24 cellular contexts compared by ENCODE assay signal in the genomic region with DNA sequence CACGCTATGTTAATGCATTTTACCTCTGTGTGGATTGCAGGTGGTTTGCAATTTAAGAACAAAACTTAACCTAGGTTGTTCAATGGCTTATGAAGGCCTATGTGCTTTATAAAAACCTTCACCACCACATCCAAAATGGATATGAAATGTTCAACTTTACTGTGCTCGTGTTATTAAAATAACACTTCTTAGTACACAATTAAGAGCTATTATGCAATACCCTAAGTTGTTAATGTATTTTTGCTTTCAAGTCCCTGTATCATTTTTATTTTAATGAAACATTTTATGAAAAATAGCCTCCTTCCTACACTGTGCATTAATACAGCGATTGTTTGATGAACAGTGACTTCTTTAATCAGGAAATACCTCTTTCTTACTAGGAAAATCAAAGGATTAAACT. TPM values are rescaled to one million over a fixed set of nuclear protein-coding genes. Genes with fewer than 3 reads are reported as not detected.
DNase-seq lines count a peak whose midpoint lies in the region; ATAC-seq, FAIRE-seq and TF ChIP-seq lines count a peak whose summit lies in the region.
"Had no signal": no experiment of that assay in that cellular context is flagged by ENCODE, and none has a peak within 500 bp of the region (broad histone marks: within the 10 kb centered on the region; RNA-seq: fewer than 3 reads in every experiment).

No MANE protein-coding gene starts in this region.

- POLR2A ChIA-PET in HepG2 (lab: Yijun Ruan, JAX) (no interaction called here), K562 (lab: Yijun Ruan, JAX) (no interaction called here)

- H3K9me3 ChIP-seq in HepG2 (ENCODE audit: low read length) (peaks cover 2% of the 10 kb centered on the region), right lobe of liver (no peaks in the 10 kb centered on the region), K562 (replicated peaks; ENCODE audit: control insufficient read depth, insufficient read depth, low read depth, low read length) (no peaks in the 10 kb centered on the region), iPS-20b (ENCODE audit: insufficient read depth, low read depth, low read length) (no peaks in the 10 kb centered on the region)
- H3K9me3 ChIP-seq: BLaER1 had no signal

- BruUV-seq in HepG2 (replicated peaks; lab: Mats Ljungman, UMichigan) = no TSS peak
- BruUV-seq in K562 (replicated peaks; lab: Mats Ljungman, UMichigan) = no TSS peak

- TF ChIP-seq RAD21 in HepG2 (CRISPR knock-in tag; IDR thresholded peaks at IDR 0.05) (no peak), K562 (CRISPR knock-in tag; conservative IDR thresholded peaks at IDR 0.05 in 1 of 2, IDR thresholded peaks at IDR 0.05 in 1 of 2) (no peak)

- in situ Hi-C loops in HepG2 (cut with HindIII; ENCODE audit: extremely low pct_ligation_motif_present, low pct_unique_long_range_greater_than_20kb) = no loop called here
- in situ Hi-C loops in K562 (cut with MboI) = loop anchor here (25.0 kb wide), 3 partner anchors 677 to 1777 kb away; no protein-coding TSS in a partner anchor

- H3K9ac ChIP-seq in HepG2 (ENCODE audit: insufficient read depth, low read depth, low read length) (no peak overlapping the region), K562 (ENCODE audit: insufficient read depth in 1 of 2, low read depth in 2 of 2, low read length in 2 of 2) (no peak overlapping the region), iPS-20b (ENCODE audit: low read depth, low read length) (no peak overlapping the region)
- H3K9ac ChIP-seq: BLaER1 had no signal

- TF ChIP-seq CTCF in HepG2 (CRISPR knock-in tag; IDR thresholded peaks at IDR 0.05) (no peak), right lobe of liver (IDR thresholded peaks at IDR 0.05) (no peak), LNCaP clone FGC (IDR thresholded peaks at IDR 0.05; ENCODE audit: control insufficient read depth, extremely low read depth, insufficient read depth) (no peak), K562 (IDR thresholded peaks at IDR 0.05 in 2 of 3, conservative IDR thresholded peaks at IDR 0.05 in 1 of 3; ENCODE audit: insufficient read depth in 2 of 3, low read depth in 1 of 3, low read length in 3 of 3) (no peak), GM20000 (IDR thresholded peaks at IDR 0.05; ENCODE audit: extremely low read depth, missing control alignments) (no peak)

- H3K27me3 ChIP-seq in HepG2 (ENCODE audit: control insufficient read depth in 1 of 2, insufficient read depth in 2 of 2, low read length in 2 of 2) (no peaks in the 10 kb centered on the region), right lobe of liver (no peaks in the 10 kb centered on the region), K562 (ENCODE audit: control insufficient read depth in 2 of 2, insufficient read depth in 2 of 2, low read length in 2 of 2) (no peaks in the 10 kb centered on the region), iPS-20b (ENCODE audit: insufficient read depth, low read length) (no peaks in the 10 kb centered on the region)
- H3K27me3 ChIP-seq: BLaER1 had no signal

- no peak for ATAC-seq in HepG2
- no peak for ATAC-seq in right lobe of liver
- ATAC-seq in K562 = no peak
- ATAC-seq in HG03108 (IDR thresholded peaks at IDR 0.05; ENCODE audit: unreplicated experiment) = no peak
- ATAC-seq: HCT116 had no signal

- FAIRE-seq in HepG2 (lab: Jason Lieb, UNC) (no peak), K562 (lab: Jason Lieb, UNC) (no peak)
- FAIRE-seq: A204.1, D721Med, GM12891, GM18507 had no signal

- H3K79me2 ChIP-seq in HepG2 (ENCODE audit: insufficient read depth, low read length) = no peaks in the 10 kb centered on the region
- no peaks in the 10 kb centered on the region for H3K79me2 ChIP-seq in K562 (ENCODE audit: control insufficient read depth, insufficient read depth, low read length)

- H4K20me1 ChIP-seq in HepG2 (ENCODE audit: insufficient read depth, low read length) (no peaks in the 10 kb centered on the region), K562 (replicated peaks; ENCODE audit: control insufficient read depth, insufficient read depth, low read length) (no peaks in the 10 kb centered on the region)
- H4K20me1 ChIP-seq: BLaER1 had no signal

- H3K4me3 ChIP-seq in HepG2 (replicated peaks in 1 of 3; ENCODE audit: insufficient read depth in 1 of 3, low read depth in 2 of 3, low read length in 3 of 3) (no peak overlapping the region), right lobe of liver (no peak overlapping the region), LNCaP clone FGC (ENCODE audit: low read depth, low read length) (peak overlapping the region; percentile 36; the same call in 1 of the 2 replicates), K562 (no peak overlapping the region), iPS-20b (ENCODE audit: low read length) (peak overlapping the region; percentile 18; the same call in 1 of the 2 replicates)
- H3K4me3 ChIP-seq: BLaER1 had no signal

- intact Hi-C loops in HepG2 (cut with micrococcal nuclease; ENCODE audit: unreplicated experiment) = no loop called here
- intact Hi-C loops in right lobe of liver (cut with DNase I) = no loop called here
- intact Hi-C loops in K562 (cut with micrococcal nuclease) = no loop called here
- intact Hi-C loops in posterior cingulate gyrus (cut with DNase I) = no loop called here

- no peak overlapping the region for H3K27ac ChIP-seq in HepG2 (ENCODE audit: extremely low read length, insufficient read depth, low read length)
- H3K27ac ChIP-seq in right lobe of liver = no peak overlapping the region
- H3K27ac ChIP-seq in K562 (ENCODE audit: extremely low read depth, low read depth, low read length) = no peak overlapping the region
- no peak overlapping the region for H3K27ac ChIP-seq in iPS-20b (ENCODE audit: low read length)
- H3K27ac ChIP-seq: 22Rv1, BLaER1 had no signal

- TF ChIP-seq EP300 in HepG2 (IDR thresholded peaks at IDR 0.05; ENCODE audit: low read depth in 2 of 2, low read length in 2 of 2) (no peak), HepG2 (CRISPR knock-in tag; IDR thresholded peaks at IDR 0.05; ENCODE audit: borderline replicate concordance) (no peak), K562 (IDR thresholded peaks at IDR 0.05; ENCODE audit: low read length) (no peak)

- DNase-seq in HepG2 (ENCODE audit: low spot score) = no peak
- DNase-seq in right lobe of liver = no peak
- DNase-seq in LNCaP clone FGC (ENCODE audit: low read depth) = no peak
- DNase-seq in K562 (ENCODE audit: extremely low read depth in 1 of 4, low spot score in 3 of 4) = no peak
- DNase-seq in GM20000 (ENCODE audit: low spot score) = no peak
- DNase-seq in posterior cingulate gyrus = no peak
- DNase-seq: CD4-positive, alpha-beta T cell; CD8-positive, alpha-beta memory T cell; DMS 273 treated with DMSO at 0.1 percent for 48 hours; DMS79; EL; GF-D8; H9 had no signal

- TF ChIP-seq POLR2A in HepG2 (IDR thresholded peaks at IDR 0.05; ENCODE audit: insufficient read depth in 1 of 2, low read depth in 2 of 2, low read length in 2 of 2) (no peak), right lobe of liver (IDR thresholded peaks at IDR 0.05) (no peak), K562 (conservative IDR thresholded peaks at IDR 0.05) (no peak)

- no peaks in the 10 kb centered on the region for H3K36me3 ChIP-seq in HepG2 (replicated peaks in 1 of 2; ENCODE audit: control insufficient read depth in 1 of 2, insufficient read depth in 2 of 2, low read length in 2 of 2)
- H3K36me3 ChIP-seq in right lobe of liver = no peaks in the 10 kb centered on the region
- H3K36me3 ChIP-seq in K562 (ENCODE audit: control insufficient read depth, insufficient read depth, low read length) = no peaks in the 10 kb centered on the region
- H3K36me3 ChIP-seq in iPS-20b (ENCODE audit: insufficient read depth, low read depth, low read length) = no peaks in the 10 kb centered on the region
- H3K36me3 ChIP-seq: BLaER1 had no signal

- H3K4me1 ChIP-seq in HepG2 (ENCODE audit: insufficient read depth, low read length) (no peaks in the 10 kb centered on the region), right lobe of liver (no peaks in the 10 kb centered on the region), K562 (replicated peaks in 1 of 2; ENCODE audit: control insufficient read depth in 2 of 2, insufficient read depth in 2 of 2, low read length in 2 of 2) (no peaks in the 10 kb centered on the region), iPS-20b (ENCODE audit: insufficient read depth, low read length) (peaks cover 14% of the 10 kb centered on the region; the same call in 1 of the 2 replicates)
- H3K4me1 ChIP-seq: BLaER1 had no signal

- H2AFZ ChIP-seq in HepG2 (ENCODE audit: low read length) (no peak overlapping the region), K562 (ENCODE audit: low read depth, low read length) (no peak overlapping the region)

- H3K4me2 ChIP-seq in HepG2 (ENCODE audit: low read depth, low read length) = no peak overlapping the region
- H3K4me2 ChIP-seq in K562 (ENCODE audit: insufficient read depth, low read length) = no peak overlapping the region
- H3K4me2 ChIP-seq: BLaER1 had no signal

- WGBS in HepG2 (ENCODE audit: low lambda C conversion rate) = under 1% methylated on average over 3 of the region's 3 CpGs
- WGBS in right lobe of liver (ENCODE audit: insufficient coverage, low coverage, low lambda C conversion rate, missing lambda C conversion rate) = 29% methylated on average over 3 of the region's 3 CpGs
- WGBS in K562 (ENCODE audit: insufficient coverage, low coverage, missing lambda C conversion rate) = 3% methylated on average over 3 of the region's 3 CpGs

- no peaks in the 10 kb centered on the region for H3K9me1 ChIP-seq in K562 (ENCODE audit: control insufficient read depth, insufficient read depth, low read length)

- CTCF ChIA-PET in HepG2 (lab: Yijun Ruan, JAX; ENCODE audit: low intra/inter-chr PET ratio, low total read pairs) = no interaction called here
- CTCF ChIA-PET in K562 (lab: Yijun Ruan, JAX; ENCODE audit: low intra/inter-chr PET ratio) = no interaction called here

RNA-seq across cellular contexts. Expression of a gene that starts 12.0 kb away (rescaled TPM):
- total RNA-seq in HepG2 (2016; rRNA removed; fragmentation: Illumina TruSeq; extraction: Trizol) (not detected in 2 replicates), right lobe of liver (1 to 10 TPM in 1 of 6 experiments, under 1 TPM in 3, not detected in 2; 0.38 to 1.4 (median 0.81) TPM), K562 (2014; rRNA removed) (14.8 and 15.9 TPM in 2 replicates), K562 (2014; rRNA removed; fragmentation: Illumina TruSeq; extraction: Trizol) (51.2 and 82.9 TPM in 2 replicates), K562 (2015; rRNA removed; fragmentation: Illumina TruSeq; extraction: Trizol) (24.2 and 27.8 TPM in 2 replicates), K562 (2021) (52.8 and 54.5 TPM in 2 replicates)
- not detected in 2 replicates for total RNA-seq in HepG2 (2016; cell fraction: cytosol; rRNA removed; fragmentation: Illumina TruSeq; extraction: Trizol; ENCODE audit: low read depth)
- not detected in 2 replicates for total RNA-seq in HepG2 (2016; cell fraction: insoluble cytoplasmic fraction; rRNA removed; fragmentation: Illumina TruSeq; extraction: Trizol)
- not detected in 2 replicates for total RNA-seq in HepG2 (2016; cell fraction: membrane; rRNA removed; fragmentation: Illumina TruSeq; extraction: Trizol)
- total RNA-seq in HepG2 (2016; cell fraction: nucleus; rRNA removed; fragmentation: Illumina TruSeq; extraction: Trizol) = not detected in 2 replicates
- polyA plus RNA-seq in HepG2 (2011; rRNA removed) (not detected in 2 replicates), K562 (2011; rRNA removed) (41.5 and 58.2 TPM in 2 replicates), K562 (2014; fragmentation: Illumina TruSeq; extraction: Trizol) (19.3 and 22.7 TPM in 2 replicates), K562 (2014; fragmentation: Nextera tagmentation; extraction: Ambion mirVana) (10 to 100 TPM; 23.3 to 35.8 TPM), K562 (2014; rRNA removed) (11.1 and 14.0 TPM in 2 replicates)
- polyA plus RNA-seq in HepG2 (2011; cell fraction: cytosol; rRNA removed) = not detected in 2 replicates
- polyA plus RNA-seq in HepG2 (2011; cell fraction: nucleus; rRNA removed) = not detected in 2 replicates
- polyA plus RNA-seq in HepG2 (2012) = not detected in 2 replicates
- not detected in 2 replicates for polyA plus RNA-seq in HepG2 (2016; cell fraction: cytosol; fragmentation: Illumina TruSeq; extraction: Trizol; ENCODE audit: low read depth)
- not detected in 2 replicates for polyA plus RNA-seq in HepG2 (2016; cell fraction: insoluble cytoplasmic fraction; fragmentation: Illumina TruSeq; extraction: Trizol; ENCODE audit: low read depth)
- polyA plus RNA-seq in HepG2 (2016; cell fraction: membrane; fragmentation: Illumina TruSeq; extraction: Trizol; ENCODE audit: low read depth) = not detected in 2 replicates
- polyA plus RNA-seq in HepG2 (2016; cell fraction: nucleus; fragmentation: Illumina TruSeq; extraction: Trizol; ENCODE audit: insufficient read depth, low read depth) = not detected in 2 replicates
- 0.21 TPM in 1 of 2 replicates, not detected in the other for polyA minus RNA-seq in HepG2 (2011; rRNA and poly(A)+ RNA removed; ENCODE audit: low replicate concordance)
- polyA minus RNA-seq in HepG2 (2011; cell fraction: cytosol; rRNA and poly(A)+ RNA removed) = not detected in 2 replicates
- polyA minus RNA-seq in HepG2 (2011; cell fraction: nucleus; rRNA and poly(A)+ RNA removed) = not detected in 2 replicates
- 51.1 and 253 TPM in 2 replicates for total RNA-seq in K562 (2011; cell fraction: chromatin; rRNA removed; ENCODE audit: low replicate concordance)
- total RNA-seq in K562 (2011; cell fraction: nucleolus; rRNA removed) = 8.7 and 12.8 TPM in 2 replicates
- total RNA-seq in K562 (2011; cell fraction: nucleoplasm; rRNA removed) = 22.4 and 25.6 TPM in 2 replicates
- 3.2 and 6.9 TPM in 2 replicates for polyA plus RNA-seq in K562 (2011; cell fraction: cytosol; rRNA removed)
- 23.3 and 35.2 TPM in 2 replicates for polyA plus RNA-seq in K562 (2011; cell fraction: nucleus; rRNA removed)
- polyA plus RNA-seq in K562 (2012) = 12.9 and 25.5 TPM in 2 replicates
- polyA minus RNA-seq in K562 (2011; rRNA and poly(A)+ RNA removed) = 187 and 244 TPM in 2 replicates
- polyA minus RNA-seq in K562 (2011; cell fraction: cytosol; rRNA and poly(A)+ RNA removed) = 20.9 and 23.7 TPM in 2 replicates
- polyA minus RNA-seq in K562 (2011; cell fraction: nucleus; rRNA and poly(A)+ RNA removed) = 31.2 and 65.5 TPM in 2 replicates
- total RNA-seq: B cell; CD4-positive, alpha-beta T cell; CD8-positive, alpha-beta memory T cell had no signal
- polyA plus RNA-seq: CD14-positive monocyte; CD8-positive, alpha-beta memory T cell had no signal

Comparison
In these comparisons a context has a peak if more than half of its experiments do, and no peak if none do; other contexts are left out.
1. H3K4me3 ChIP-seq: peak in LNCaP clone FGC (single experiment) and iPS-20b (single experiment); none in HepG2 (0 of 3), right lobe of liver (0 of 3) and K562 (single experiment).
2. RNA of a gene that starts 12.0 kb away (total RNA-seq): 8.7 to 253 TPM in K562; 0.38 to 1.4 TPM in right lobe of liver and not detected in HepG2; every median in the first group is over 4 times any median in the second.